In the genomic region with DNA sequence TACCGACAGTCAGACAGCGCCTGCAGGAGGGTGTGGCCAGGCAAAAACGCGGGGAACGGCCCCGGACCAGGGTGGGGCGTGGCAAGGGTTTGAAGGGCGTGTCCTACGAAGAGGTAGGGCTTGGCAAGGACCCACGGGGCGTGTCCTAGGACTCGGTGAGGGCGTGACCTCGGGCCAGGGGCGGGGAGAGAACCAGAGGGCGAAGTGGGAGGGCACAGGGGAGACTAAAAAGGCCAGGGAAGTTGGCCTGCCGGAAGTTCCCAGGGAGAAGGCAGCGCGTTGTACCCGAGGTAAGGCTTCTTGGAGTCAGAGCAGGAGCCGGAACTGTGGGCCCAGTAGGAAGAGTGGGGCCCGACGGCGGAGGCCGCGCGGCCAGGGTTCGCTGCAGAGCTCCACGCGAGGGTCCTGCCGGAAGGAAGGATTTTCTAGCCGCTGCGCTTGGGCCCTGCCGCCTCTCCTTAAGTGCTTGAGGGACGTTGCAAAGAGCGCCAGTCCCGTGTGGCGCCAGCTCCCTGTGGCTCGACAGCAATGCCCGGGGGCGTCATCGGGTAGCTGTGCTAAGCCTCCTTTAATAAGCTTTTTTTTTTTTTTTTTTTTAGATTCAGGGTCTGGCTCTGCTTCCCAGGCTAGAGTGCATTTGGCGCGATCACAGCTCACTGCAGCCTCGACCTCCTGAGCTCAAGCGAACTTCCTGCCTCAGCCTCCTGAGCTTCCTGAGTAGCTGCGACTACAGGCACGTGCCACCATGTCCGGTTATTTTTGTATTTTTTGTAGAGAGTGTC, we compare ENCODE assay signal across 8 cellular contexts. TPM values are rescaled to one million over a fixed set of nuclear protein-coding genes. Genes with fewer than 3 reads are reported as not detected.
DNase-seq lines count a peak whose midpoint lies in the region; ATAC-seq, FAIRE-seq and TF ChIP-seq lines count a peak whose summit lies in the region.

A gene with protein sequence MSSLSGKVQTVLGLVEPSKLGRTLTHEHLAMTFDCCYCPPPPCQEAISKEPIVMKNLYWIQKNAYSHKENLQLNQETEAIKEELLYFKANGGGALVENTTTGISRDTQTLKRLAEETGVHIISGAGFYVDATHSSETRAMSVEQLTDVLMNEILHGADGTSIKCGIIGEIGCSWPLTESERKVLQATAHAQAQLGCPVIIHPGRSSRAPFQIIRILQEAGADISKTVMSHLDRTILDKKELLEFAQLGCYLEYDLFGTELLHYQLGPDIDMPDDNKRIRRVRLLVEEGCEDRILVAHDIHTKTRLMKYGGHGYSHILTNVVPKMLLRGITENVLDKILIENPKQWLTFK (plus strand): TSS at position 253 of the 782 bp plus-strand sequence. CDS start 47,375 bp downstream, outside the sequence.

- H3K4me1 ChIP-seq in keratinocyte (ENCODE audit: control insufficient read depth, extremely low read depth, insufficient read depth, low read length) = peaks cover 41% of the 10 kb centered on the region

- H3K79me2 ChIP-seq in keratinocyte (ENCODE audit: control insufficient read depth, insufficient read depth, low read length) = peaks cover 2% of the 10 kb centered on the region

- H3K27me3 ChIP-seq in keratinocyte (ENCODE audit: control insufficient read depth, extremely low read depth, insufficient read depth, low read length) = no peaks in the 10 kb centered on the region

- no peaks in the 10 kb centered on the region for H3K9me1 ChIP-seq in keratinocyte (ENCODE audit: control insufficient read depth, extremely low read depth, insufficient read depth, low read length)

- peak; percentile 99 for ATAC-seq in GM19023 (IDR thresholded peaks at IDR 0.05; ENCODE audit: unreplicated experiment)
- ATAC-seq in HG03175 (IDR thresholded peaks at IDR 0.05; ENCODE audit: unreplicated experiment) = peak; percentile 98

- no peak for TF ChIP-seq CTCF in keratinocyte (optimal IDR thresholded peaks at IDR 0.05 in 1 of 3, IDR thresholded peaks at IDR 0.05 in 1 of 3, conservative IDR thresholded peaks at IDR 0.05 in 1 of 3; ENCODE audit: extremely low read depth in 1 of 3, insufficient read depth in 2 of 3, low read length in 3 of 3)

- H3K9me3 ChIP-seq in keratinocyte (ENCODE audit: control insufficient read depth, low read depth, low read length) = no peaks in the 10 kb centered on the region

- H3K27ac ChIP-seq in keratinocyte (ENCODE audit: control insufficient read depth, insufficient read depth, low read length) = peak within 1 kb of the TSS; percentile 77

- no peaks in the 10 kb centered on the region for H4K20me1 ChIP-seq in keratinocyte (ENCODE audit: control insufficient read depth, extremely low read depth, insufficient read depth, low read length)

- H3K4me2 ChIP-seq in keratinocyte (ENCODE audit: control insufficient read depth, extremely low read depth, insufficient read depth, low read depth, low read length) = peak within 1 kb of the TSS; percentile 90

- H3K9ac ChIP-seq in keratinocyte (ENCODE audit: control insufficient read depth, extremely low read depth, insufficient read depth, low read length) = peak within 1 kb of the TSS; percentile 84

- peak within 1 kb of the TSS; percentile 78 for H2AFZ ChIP-seq in keratinocyte (ENCODE audit: control insufficient read depth, low read length)

- dilution Hi-C loops in keratinocyte (cut with MboI; ENCODE audit: extremely low pct_ligation_motif_present, low sequenced_read_pairs) = no loop called here

- peak within 1 kb of the TSS; percentile 59 to 78 (median 65) for H3K4me3 ChIP-seq in keratinocyte (ENCODE audit: control insufficient read depth in 2 of 3, extremely low read depth in 1 of 3, insufficient read depth in 2 of 3, low read depth in 1 of 3, low read length in 3 of 3)

- DNase-seq in AG08396 (ENCODE audit: low spot score) = peak; percentile 87
- peak; percentile 89 for DNase-seq in NCI-H345 (lab: John Stamatoyannopoulos, UW)
- DNase-seq in activated CD4-positive, CD25-positive, alpha-beta regulatory T cell treated with anti-CD3 and anti-CD28 coated beads, Interleukin-2, amount 50 U/mL, for 72 hours = peak; percentile 99
- peak; percentile 76 for DNase-seq in cerebellum (ENCODE audit: low spot score)
- peak; percentile 85 for DNase-seq in keratinocyte (ENCODE audit: low read depth, low spot score)
- DNase-seq in stimulated activated CD4-positive, alpha-beta T cell treated with anti-CD3 and anti-CD28 coated beads, Interleukin-15, amount 100 ng/mL, for 24 hours = peak; percentile 100

- H3K36me3 ChIP-seq in keratinocyte (ENCODE audit: control insufficient read depth in 2 of 2, extremely low read depth in 1 of 2, insufficient read depth in 2 of 2, low read length in 2 of 2) = no peaks in the 10 kb centered on the region

- FAIRE-seq in keratinocyte (lab: Jason Lieb, UNC) = peak; percentile 84

RNA-seq across cellular contexts. Expression of the gene that starts here (rescaled TPM):
- 0.45 TPM for total RNA-seq in cerebellum
- 6.1 to 10.1 TPM (median 8.8 TPM) in 3 replicates for polyA plus RNA-seq in keratinocyte
- polyA plus RNA-seq in keratinocyte (2011; ENCODE audit: low read depth) = 7.3 TPM
- 4.7 and 9.3 TPM in 2 replicates for polyA plus RNA-seq in keratinocyte (2011; cell fraction: cytosol; rRNA removed)
- 8.5 and 9.2 TPM in 2 replicates for polyA plus RNA-seq in keratinocyte (2011; cell fraction: nucleus; rRNA removed)
- polyA plus RNA-seq in keratinocyte (2012; ENCODE audit: low replicate concordance) = 5.6 and 7.3 TPM in 2 replicates
- 3.0 to 13.1 TPM (median 8.4 TPM) in 3 replicates for polyA minus RNA-seq in keratinocyte
- 4.2 TPM for polyA minus RNA-seq in keratinocyte (2011; cell fraction: cytosol; rRNA and poly(A)+ RNA removed)
- 5.6 and 8.4 TPM in 2 replicates for polyA minus RNA-seq in keratinocyte (2011; cell fraction: nucleus; rRNA and poly(A)+ RNA removed)

Comparison
In these comparisons a context has a peak if more than half of its experiments do, and no peak if none do; other contexts are left out.
1. Peak in every context shown above with its lines: DNase-seq, ATAC-seq, H3K4me3 ChIP-seq and H3K27ac ChIP-seq.
2. Peak in DNase-seq in cerebellum; RNA of the gene not detected or under 1 TPM.